ENCODE assay signal across 29 cellular contexts in the genomic region with DNA sequence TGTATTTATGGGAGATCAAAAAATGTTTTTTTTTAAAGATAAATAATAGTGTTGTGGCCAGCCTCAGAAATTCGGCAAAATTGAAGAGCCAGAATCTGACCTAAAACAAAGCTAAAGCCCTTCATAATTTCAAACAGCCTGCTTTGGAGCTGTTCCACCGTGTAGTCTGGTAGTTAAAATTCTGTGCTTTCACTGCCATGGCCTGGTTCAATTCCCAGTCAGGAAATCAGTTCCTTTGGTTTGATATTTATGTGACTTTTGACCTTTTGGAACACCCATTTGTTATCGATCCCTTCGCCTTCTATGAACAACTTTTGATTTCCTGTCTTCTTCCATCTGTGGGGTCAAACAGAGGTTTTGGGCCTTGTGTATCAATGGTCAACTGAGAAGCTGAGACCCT.
"Had no signal": no experiment of that assay in that cellular context is flagged by ENCODE, and none has a peak within 500 bp of the region (broad histone marks: within the 10 kb centered on the region; RNA-seq: fewer than 3 reads in every experiment).

No MANE protein-coding gene starts in this region.

- H3K27me3 ChIP-seq: colonic mucosa, dorsolateral prefrontal cortex, esophagus muscularis mucosa, esophagus squamous epithelium, foreskin keratinocyte, gastrocnemius medialis, gastroesophageal sphincter, heart left ventricle, heart right ventricle had no signal

- ATAC-seq: effector memory CD8-positive, alpha-beta T cell; esophagus mucosa; foreskin keratinocyte; gastrocnemius medialis; gastroesophageal sphincter; heart left ventricle; heart right ventricle had no signal

- H3K9me3 ChIP-seq: colonic mucosa, esophagus muscularis mucosa, gastrocnemius medialis, gastroesophageal sphincter, heart left ventricle had no signal

- H3K27ac ChIP-seq: colonic mucosa, coronary artery, dorsolateral prefrontal cortex, epithelial cell of prostate, esophagus muscularis mucosa, esophagus squamous epithelium, foreskin keratinocyte, gastrocnemius medialis, gastroesophageal sphincter, heart left ventricle, heart right ventricle had no signal

- H3K4me3 Mint-ChIP-seq: dendritic cell treated with granulocyte-macrophage colony-stimulating factor and Interleukin-4, amounts not matched to agents 40 ng/mL and 50 ng/mL, for 4 days; effector memory CD8-positive, alpha-beta T cell; endodermal cell had no signal

- H3K27ac Mint-ChIP-seq: dendritic cell treated with granulocyte-macrophage colony-stimulating factor and Interleukin-4, amounts not matched to agents 40 ng/mL and 50 ng/mL, for 4 days; effector memory CD8-positive, alpha-beta T cell; endodermal cell had no signal

- H3K4me3 ChIP-seq: colonic mucosa, coronary artery, dorsolateral prefrontal cortex, esophagus muscularis mucosa, esophagus squamous epithelium, gastrocnemius medialis, gastroesophageal sphincter, heart left ventricle, heart right ventricle had no signal

- DNase-seq: colonic mucosa; cortex of kidney; dermis blood vessel endothelial cell; dorsolateral prefrontal cortex; effector CD4-positive, alpha-beta T cell; effector CD8-positive, alpha-beta T cell; effector memory CD4-positive, alpha-beta T cell; effector memory CD8-positive, alpha-beta T cell; endodermal cell; erythroblast; esophagus squamous epithelium; foreskin fibroblast; foreskin keratinocyte; foreskin melanocyte; gastrocnemius medialis; glutamatergic neuron; head of caudate nucleus; heart left ventricle; heart right ventricle had no signal

- FAIRE-seq: colon, endometrium, endothelial cell of umbilical vein, frontal cortex had no signal

- H3K4me1 ChIP-seq: colonic mucosa, esophagus muscularis mucosa, esophagus squamous epithelium, foreskin keratinocyte, gastrocnemius medialis, gastroesophageal sphincter, heart left ventricle, heart right ventricle had no signal

- H3K27me3 Mint-ChIP-seq: dendritic cell treated with granulocyte-macrophage colony-stimulating factor and Interleukin-4, amounts not matched to agents 40 ng/mL and 50 ng/mL, for 4 days had no signal

- H3K4me1 Mint-ChIP-seq: endodermal cell had no signal

- H3K36me3 ChIP-seq: colonic mucosa, esophagus muscularis mucosa, esophagus squamous epithelium, gastrocnemius medialis, gastroesophageal sphincter, heart left ventricle, heart right ventricle had no signal
